9 cellular contexts compared by ENCODE assay signal in genomic region chr1:117058810-117059209, GRCh38. TPM values are rescaled to one million over a fixed set of nuclear protein-coding genes. Genes with fewer than 3 reads are reported as not detected.
DNase-seq lines count a peak whose midpoint lies in the region; TF ChIP-seq lines count a peak whose summit lies in the region.
"Had no signal": no experiment of that assay in that cellular context is flagged by ENCODE, and none has a peak within 500 bp of the region (broad histone marks: within the 10 kb centered on the region; RNA-seq: fewer than 3 reads in every experiment).

No MANE protein-coding gene starts in this region.

- no peaks in the 10 kb centered on the region for H3K36me3 ChIP-seq in GM06990 (ENCODE audit: control insufficient read depth, insufficient read depth, low read length)
- H3K36me3 ChIP-seq in colonic mucosa: no peaks in the 10 kb centered on the region
- H3K36me3 ChIP-seq in neutrophil: no peaks in the 10 kb centered on the region

- H3K4me3 ChIP-seq in GM06990 (replicated peaks; ENCODE audit: low read depth, low read length) (peak overlapping the region; percentile 80), colonic mucosa (peak overlapping the region; percentile 88), neutrophil (ENCODE audit: low read depth in 1 of 2, low read length in 1 of 2) (peak overlapping the region; percentile 83 to 93)

- intact Hi-C loops in colonic mucosa (cut with DNase I): loop anchor here (5.0 to 10.0 kb wide), 4 partner anchors 74 to 487 kb away; partner anchors contain the start of gene CD58

- TF ChIP-seq CTCF in GM06990 (IDR thresholded peaks at IDR 0.05; ENCODE audit: insufficient read depth, low read length, poor library complexity, severe bottlenecking): no peak
- no peak for TF ChIP-seq CTCF in colonic mucosa (IDR thresholded peaks at IDR 0.05)
- TF ChIP-seq CTCF in neutrophil (IDR thresholded peaks at IDR 0.05): no peak

- H3K27ac ChIP-seq in colonic mucosa (peak overlapping the region; percentile 77), neutrophil (peak overlapping the region; percentile 76)

- H3K4me1 ChIP-seq in colonic mucosa: no peaks in the 10 kb centered on the region
- H3K4me1 ChIP-seq in neutrophil (ENCODE audit: control insufficient read depth in 1 of 2, insufficient read depth in 1 of 2, low read depth in 1 of 2, low read length in 1 of 2): peaks cover 25 to 37% of the 10 kb centered on the region in 2 experiments

- DNase-seq in GM06990 (ENCODE audit: extremely low read depth, insufficient read length): no peak
- DNase-seq in NAMALWA (ENCODE audit: low spot score): peak; percentile 34
- DNase-seq in colonic mucosa: no peak
- no peak for DNase-seq in stimulated activated CD4-positive, alpha-beta T cell treated with anti-CD3 and anti-CD28 coated beads, Interleukin-4, amount 100 ng/mL, for 24 hours
- DNase-seq in T-helper 2 cell: no peak
- no peak for DNase-seq in NCI-H1436 (lab: John Stamatoyannopoulos, UW)
- DNase-seq in activated CD4-positive, CD25-positive, alpha-beta regulatory T cell treated with anti-CD3 and anti-CD28 coated beads, Interleukin-2, amount 50 U/mL, for 72 hours: no peak
- DNase-seq: retina had no signal

- H3K27me3 ChIP-seq in GM06990 (replicated peaks; ENCODE audit: control insufficient read depth, insufficient read depth, low read length) (no peaks in the 10 kb centered on the region), colonic mucosa (no peaks in the 10 kb centered on the region), neutrophil (no peaks in the 10 kb centered on the region)

- H3K9me3 ChIP-seq in colonic mucosa: no peaks in the 10 kb centered on the region
- no peaks in the 10 kb centered on the region for H3K9me3 ChIP-seq in neutrophil

- peak overlapping the region in 1 of 2 donors; percentile 97 for H3K9ac ChIP-seq in colonic mucosa (ENCODE audit: low read depth in 2 of 2, low read length in 2 of 2)

RNA-seq across cellular contexts. Expression of gene TTF2, which starts 1.3 kb away (rescaled TPM):
- 10 to 100 TPM; 25.0 to 50.5 TPM for total RNA-seq in colonic mucosa

RNA-seq across cellular contexts. Expression of gene CD101, which starts 57.2 kb away (rescaled TPM):
- total RNA-seq in colonic mucosa: 1 to 10 TPM; 1.8 to 1.9 TPM
